Comparison of ENCODE assay signal across 1 cellular context in the genomic region with DNA sequence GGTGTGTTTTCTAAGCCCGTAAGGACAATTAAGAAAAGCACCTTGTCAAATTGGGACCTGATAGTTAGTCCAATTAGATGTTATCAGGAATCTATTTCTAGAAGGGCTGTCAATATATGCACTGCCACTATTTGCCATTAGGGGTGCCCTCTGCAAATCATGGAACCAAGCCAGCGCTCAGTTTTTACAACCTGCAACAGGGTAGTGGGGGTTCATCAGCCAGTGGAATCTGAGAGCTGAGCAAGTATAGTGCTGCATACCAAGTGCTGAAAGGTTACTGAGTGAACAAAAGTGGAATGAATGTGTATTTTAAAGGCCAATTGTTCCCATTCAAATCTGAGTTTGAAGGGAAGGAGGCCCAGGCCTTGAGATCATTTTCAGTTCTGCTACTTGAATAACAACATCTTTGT.
TF ChIP-seq lines count a peak whose summit lies in the region.

No MANE protein-coding gene starts in this region.

TF ChIP-seq in H1, 55 proteins besides CTCF, POLR2A, EP300 and RAD21:
- TF ChIP-seq JUND (IDR thresholded peaks at IDR 0.05; ENCODE audit: low read length), result no peak
- peak; percentile 48; the same call in 1 of the 2 replicates for TF ChIP-seq TEAD4 (IDR thresholded peaks at IDR 0.05; ENCODE audit: low read depth, low read length)
TF ChIP-seq in H1: peak in this region for 1.
